16 cellular contexts compared by ENCODE assay signal in the genomic region with DNA sequence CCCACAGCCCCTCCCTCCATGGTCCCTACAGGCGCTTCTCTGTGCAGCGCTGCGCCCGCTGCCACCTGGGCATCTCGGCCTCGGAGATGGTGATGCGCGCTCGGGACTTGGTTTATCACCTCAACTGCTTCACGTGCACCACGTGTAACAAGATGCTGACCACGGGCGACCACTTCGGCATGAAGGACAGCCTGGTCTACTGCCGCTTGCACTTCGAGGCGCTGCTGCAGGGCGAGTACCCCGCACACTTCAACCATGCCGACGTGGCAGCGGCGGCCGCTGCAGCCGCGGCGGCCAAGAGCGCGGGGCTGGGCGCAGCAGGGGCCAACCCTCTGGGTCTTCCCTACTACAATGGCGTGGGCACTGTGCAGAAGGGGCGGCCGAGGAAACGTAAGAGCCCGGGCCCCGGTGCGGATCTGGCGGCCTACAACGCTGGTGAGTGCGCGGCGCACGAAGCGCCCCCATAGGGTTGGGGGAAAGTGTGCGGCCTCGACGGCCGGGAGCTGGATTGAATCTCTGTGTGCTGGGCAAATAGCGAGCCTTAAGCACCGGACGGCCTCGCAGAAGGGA. TPM values are rescaled to one million over a fixed set of nuclear protein-coding genes. Genes with fewer than 3 reads are reported as not detected.
DNase-seq lines count a peak whose midpoint lies in the region; ATAC-seq and TF ChIP-seq lines count a peak whose summit lies in the region.
"Had no signal": no experiment of that assay in that cellular context is flagged by ENCODE, and none has a peak within 500 bp of the region (broad histone marks: within the 10 kb centered on the region; RNA-seq: fewer than 3 reads in every experiment).

No MANE protein-coding gene starts in this region.

- no peaks in the 10 kb centered on the region for H3K36me3 Mint-ChIP-seq in nephron progenitor cell (ENCODE audit: low read depth)

- no peak overlapping the region for H2AK5ac ChIP-seq in IMR-90 (ENCODE audit: low read depth, low read length)

- H3K56ac ChIP-seq in IMR-90 (ENCODE audit: extremely low read depth, insufficient read depth, low read length) = no peak overlapping the region

- no peak overlapping the region for H2BK20ac ChIP-seq in IMR-90 (ENCODE audit: low read depth, low read length)

- no peak overlapping the region for H2BK120ac ChIP-seq in IMR-90 (ENCODE audit: low read depth, low read length)

- H3K14ac ChIP-seq in IMR-90 (replicated peaks; ENCODE audit: low read depth, low read length) = no peak overlapping the region

- in situ Hi-C loops in IMR-90 (cut with MboI; ENCODE audit: low sequenced_read_pairs) = no loop called here

- no peak overlapping the region for H4K91ac ChIP-seq in IMR-90 (ENCODE audit: insufficient read depth, low read depth, low read length)

- no peak overlapping the region for H2AK9ac ChIP-seq in IMR-90 (replicated peaks; ENCODE audit: low read depth, low read length, poor library complexity)

- H3K18ac ChIP-seq in IMR-90 (ENCODE audit: low read depth, low read length) = no peak overlapping the region

- H3K4me1 Mint-ChIP-seq in nephron progenitor cell = peaks cover 25% of the 10 kb centered on the region

- H3K4ac ChIP-seq in IMR-90 (ENCODE audit: low read depth, low read length) = no peak overlapping the region

- no peak overlapping the region for H3K23ac ChIP-seq in IMR-90 (ENCODE audit: low read depth, low read length)

- POLR2A ChIA-PET in IMR-90 (lab: Charles Lee; ENCODE audit: unreplicated experiment) = no interaction called here

- dilution Hi-C loops in IMR-90 (cut with HindIII; ENCODE audit: low sequenced_read_pairs, unreplicated experiment) = no loop called here

- no peaks in the 10 kb centered on the region for H3K9me1 ChIP-seq in IMR-90 (ENCODE audit: insufficient read depth, low read length)

- no peak overlapping the region for H4K8ac ChIP-seq in IMR-90 (ENCODE audit: low read depth in 2 of 2, low read length in 2 of 2)

- no peak for ATAC-seq in IMR-90 (ENCODE audit: low read depth)
- no peak for ATAC-seq in HG03469 (IDR thresholded peaks at IDR 0.05; ENCODE audit: unreplicated experiment)
- ATAC-seq: gastroesophageal sphincter, PC-3 had no signal

- TF ChIP-seq CTCF in GM12873 (IDR thresholded peaks at IDR 0.05; ENCODE audit: insufficient read depth, low read depth, low read length, missing control alignments) = peak; percentile 10
- TF ChIP-seq CTCF in IMR-90 (conservative IDR thresholded peaks at IDR 0.05; ENCODE audit: low read depth, low read length) = no peak
- TF ChIP-seq CTCF in nephron progenitor cell (IDR thresholded peaks at IDR 0.05) = no peak

- H3K4me1 ChIP-seq in IMR-90 (ENCODE audit: control insufficient read depth, insufficient read depth, low read length) = peaks cover 2% of the 10 kb centered on the region; the same call in 1 of the 2 replicates

- 20% methylated on average over 7 of the region's 52 CpGs; no CpG with 5 or more reads in 1 of the 2 experiments for WGBS in IMR-90 (ENCODE audit: extremely low coverage in 2 of 2, insufficient read length in 1 of 2), 2 experiments

- H3K9me3 ChIP-seq in IMR-90 (ENCODE audit: control insufficient read depth, insufficient read depth, low read length) = peaks cover 12% of the 10 kb centered on the region
- H3K9me3 ChIP-seq: gastroesophageal sphincter had no signal

- no peak overlapping the region for H3K9ac ChIP-seq in IMR-90 (ENCODE audit: low read depth, low read length)

- H4K5ac ChIP-seq in IMR-90 (ENCODE audit: low read depth, low read length) = no peak overlapping the region

- H3K4me3 ChIP-seq in IMR-90 (ENCODE audit: insufficient read depth, low read depth, low read length) = no peak overlapping the region
- H3K4me3 ChIP-seq: gastroesophageal sphincter, SK-N-MC had no signal

- H2BK5ac ChIP-seq in IMR-90 (ENCODE audit: low read depth, low read length, poor library complexity, severe bottlenecking) = no peak overlapping the region

- peaks cover 95% of the 10 kb centered on the region for H3K27me3 ChIP-seq in IMR-90 (ENCODE audit: control insufficient read depth, insufficient read depth, low read length)

- BruUV-seq in IMR-90 (replicated peaks; lab: Mats Ljungman, UMichigan) = no TSS peak

- H3K27me3 Mint-ChIP-seq in nephron progenitor cell (ENCODE audit: low read depth, poor library complexity) = peaks cover 95% of the 10 kb centered on the region

- no peak for TF ChIP-seq RAD21 in IMR-90 (IDR thresholded peaks at IDR 0.05; ENCODE audit: low read length)

- peak overlapping the region; percentile 65 for H3K4me3 Mint-ChIP-seq in nephron progenitor cell

- H2AFZ ChIP-seq in IMR-90 (replicated peaks; ENCODE audit: low read length, poor library complexity) = peak overlapping the region; percentile 59

- no peak overlapping the region for H3K27ac ChIP-seq in IMR-90 (ENCODE audit: insufficient read depth, low read length)
- H3K27ac ChIP-seq: gastroesophageal sphincter, SK-N-MC had no signal

- no peak overlapping the region for H3K27ac Mint-ChIP-seq in nephron progenitor cell
- H3K27ac Mint-ChIP-seq: progenitor cell of endocrine pancreas had no signal

- intact Hi-C loops in IMR-90 (cut with micrococcal nuclease) = no loop called here

- no peak overlapping the region for H3K4me2 ChIP-seq in IMR-90 (ENCODE audit: low read depth, low read length)

- H3K36me3 ChIP-seq in IMR-90 (ENCODE audit: control insufficient read depth, insufficient read depth, low read length) = no peaks in the 10 kb centered on the region
- H3K36me3 ChIP-seq: gastroesophageal sphincter had no signal

- H4K20me1 ChIP-seq in IMR-90 (ENCODE audit: insufficient read depth, low read length) = peaks cover 9% of the 10 kb centered on the region; the same call in 1 of the 2 replicates

- DNase-seq in IMR-90 (no peak), ecto neural progenitor cell (ENCODE audit: low spot score) (peak; percentile 69), nephron progenitor cell (no peak), MV-4-11 (lab: John Stamatoyannopoulos, UW) (no peak), OCI-M2 (lab: John Stamatoyannopoulos, UW; ENCODE audit: unreplicated experiment) (no peak)
- DNase-seq in stimulated activated CD8-positive, alpha-beta memory T cell treated with anti-CD3 and anti-CD28 coated beads, Interleukin-4, amount 100 ng/mL, for 48 hours = no peak
- DNase-seq: EL, midbrain, NCI-H187, NCI-H524, PC-3 had no signal

- CTCF ChIA-PET in IMR-90 (lab: Yijun Ruan, JAX) = interaction anchor here (0.6 kb wide), 1 partner anchor 36 kb away, joined by 3 read pairs; no protein-coding TSS in a partner anchor

- no peak overlapping the region for H2BK15ac ChIP-seq in IMR-90 (ENCODE audit: low read depth, low read length)

- no peaks in the 10 kb centered on the region for H3K9me3 Mint-ChIP-seq in nephron progenitor cell

- TF ChIP-seq POLR2A in IMR-90 (IDR thresholded peaks at IDR 0.05; ENCODE audit: low read depth, low read length) = no peak

- H3K79me1 ChIP-seq in IMR-90 (ENCODE audit: low read depth in 1 of 2, low read length in 2 of 2) = no peaks in the 10 kb centered on the region

TF ChIP-seq in IMR-90, 13 proteins besides CTCF, POLR2A, EP300 and RAD21:
- TF ChIP-seq, protein P1, sequence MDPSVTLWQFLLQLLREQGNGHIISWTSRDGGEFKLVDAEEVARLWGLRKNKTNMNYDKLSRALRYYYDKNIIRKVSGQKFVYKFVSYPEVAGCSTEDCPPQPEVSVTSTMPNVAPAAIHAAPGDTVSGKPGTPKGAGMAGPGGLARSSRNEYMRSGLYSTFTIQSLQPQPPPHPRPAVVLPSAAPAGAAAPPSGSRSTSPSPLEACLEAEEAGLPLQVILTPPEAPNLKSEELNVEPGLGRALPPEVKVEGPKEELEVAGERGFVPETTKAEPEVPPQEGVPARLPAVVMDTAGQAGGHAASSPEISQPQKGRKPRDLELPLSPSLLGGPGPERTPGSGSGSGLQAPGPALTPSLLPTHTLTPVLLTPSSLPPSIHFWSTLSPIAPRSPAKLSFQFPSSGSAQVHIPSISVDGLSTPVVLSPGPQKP (IDR thresholded peaks at IDR 0.05; ENCODE audit: borderline replicate concordance, low read depth, low read length) = no peak
- TF ChIP-seq MXI1 (IDR thresholded peaks at IDR 0.05; ENCODE audit: borderline replicate concordance, low read depth, low read length) = no peak
- TF ChIP-seq SMC3 (IDR thresholded peaks at IDR 0.05; ENCODE audit: low read depth, low read length) = no peak
- no peak for TF ChIP-seq BHLHE40 (IDR thresholded peaks at IDR 0.05; ENCODE audit: low read depth, low read length)
- TF ChIP-seq NFE2L2 (IDR thresholded peaks at IDR 0.05; ENCODE audit: low read depth, low read length) = no peak
- TF ChIP-seq RFX5 (IDR thresholded peaks at IDR 0.05; ENCODE audit: low read depth, low read length) = no peak
- TF ChIP-seq RCOR1 (IDR thresholded peaks at IDR 0.05; ENCODE audit: insufficient replicate concordance, low read length) = no peak
- TF ChIP-seq, protein P2, sequence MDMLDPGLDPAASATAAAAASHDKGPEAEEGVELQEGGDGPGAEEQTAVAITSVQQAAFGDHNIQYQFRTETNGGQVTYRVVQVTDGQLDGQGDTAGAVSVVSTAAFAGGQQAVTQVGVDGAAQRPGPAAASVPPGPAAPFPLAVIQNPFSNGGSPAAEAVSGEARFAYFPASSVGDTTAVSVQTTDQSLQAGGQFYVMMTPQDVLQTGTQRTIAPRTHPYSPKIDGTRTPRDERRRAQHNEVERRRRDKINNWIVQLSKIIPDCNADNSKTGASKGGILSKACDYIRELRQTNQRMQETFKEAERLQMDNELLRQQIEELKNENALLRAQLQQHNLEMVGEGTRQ (IDR thresholded peaks at IDR 0.05; ENCODE audit: low read depth, low read length) = no peak

RNA-seq across cellular contexts. Expression of gene LHX2, which starts 3.6 kb away (rescaled TPM):
- not detected in 2 replicates for total RNA-seq in IMR-90 (2012; rRNA removed)
- polyA plus RNA-seq in IMR-90 (2012; rRNA removed) = not detected in 2 replicates
- polyA plus RNA-seq in IMR-90 (2012; cell fraction: cytosol; rRNA removed) = not detected in 2 replicates
- not detected in 2 replicates for polyA plus RNA-seq in IMR-90 (2012; cell fraction: nucleus; rRNA removed; ENCODE audit: low replicate concordance)
- total RNA-seq: gastroesophageal sphincter, progenitor cell of endocrine pancreas had no signal
